Comparison of ENCODE assay signal across 8 cellular contexts in the genomic region with DNA sequence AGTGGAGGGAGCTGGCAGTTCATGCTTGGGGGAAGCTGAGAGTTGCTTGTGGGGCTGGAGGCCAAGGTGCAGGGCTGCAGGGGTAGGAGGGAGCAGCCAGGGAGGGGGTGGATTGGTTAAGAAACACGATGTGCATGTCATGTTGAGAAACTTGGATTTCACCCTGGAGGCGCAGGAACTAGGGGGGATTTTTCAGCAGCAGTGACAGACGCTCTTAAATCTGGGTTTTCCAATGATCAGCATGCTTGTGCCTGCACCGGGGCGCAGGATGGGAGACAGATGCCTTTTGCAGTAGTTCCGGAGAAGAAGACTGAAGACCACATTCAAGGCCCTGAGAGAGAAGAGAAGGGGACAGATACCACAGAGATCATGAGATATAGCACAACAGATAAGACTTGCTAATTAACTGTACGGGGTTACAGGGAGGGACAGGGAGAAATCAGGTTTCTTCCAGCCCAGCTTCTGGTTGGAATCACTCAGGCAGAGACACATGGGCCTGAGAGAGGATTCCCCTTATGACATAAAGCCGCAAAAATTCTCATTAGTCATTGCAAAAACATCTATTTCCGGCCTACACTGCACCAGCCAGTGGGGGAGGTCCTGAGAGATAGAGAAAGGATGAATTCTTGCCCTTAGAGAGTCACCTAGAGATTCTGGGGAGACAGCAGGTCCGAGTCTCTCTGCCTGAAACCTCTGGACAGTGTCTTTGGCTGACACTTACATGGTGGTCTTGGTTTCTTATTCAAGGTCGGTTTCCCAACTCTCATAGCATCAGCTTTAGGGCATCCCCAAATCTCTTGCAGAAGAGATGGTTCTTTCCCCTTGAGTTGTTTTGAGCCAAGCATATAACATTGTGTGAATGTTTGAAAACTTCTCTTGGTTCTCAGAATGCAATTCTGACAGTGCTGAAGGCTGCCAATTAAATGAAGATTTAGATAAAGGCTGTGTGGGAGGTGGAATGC. TPM values are rescaled to one million over a fixed set of nuclear protein-coding genes. Genes with fewer than 3 reads are reported as not detected.
DNase-seq lines count a peak whose midpoint lies in the region; ATAC-seq, FAIRE-seq and TF ChIP-seq lines count a peak whose summit lies in the region.

No MANE protein-coding gene starts in this region.

- H3K27me3 Mint-ChIP-seq in osteocyte (ENCODE audit: unreplicated experiment), result no peaks in the 10 kb centered on the region

- H3K27ac Mint-ChIP-seq in osteocyte (ENCODE audit: unreplicated experiment), result peak overlapping the region; percentile 96

- TF ChIP-seq CTCF in AG04449 (IDR thresholded peaks at IDR 0.05; ENCODE audit: insufficient read depth, low read length, missing control alignments), result no peak
- no peak for TF ChIP-seq CTCF in osteocyte (IDR thresholded peaks at IDR 0.05)

- H3K9me3 Mint-ChIP-seq in osteocyte (ENCODE audit: unreplicated experiment), result no peaks in the 10 kb centered on the region

- peak overlapping the region; percentile 38 for H3K4me3 ChIP-seq in AG04449 (ENCODE audit: low read depth, low read length)

- peak; percentile 80 for ATAC-seq in HG03342 (IDR thresholded peaks at IDR 0.05; ENCODE audit: unreplicated experiment)

- H3K4me1 Mint-ChIP-seq in osteocyte (ENCODE audit: unreplicated experiment), result peaks cover 71% of the 10 kb centered on the region

- H3K36me3 Mint-ChIP-seq in osteocyte (ENCODE audit: unreplicated experiment), result no peaks in the 10 kb centered on the region

- POLR2A ChIA-PET in AG04449 (lab: Yijun Ruan, JAX), result interaction anchor here (0.6 to 1.0 kb wide), 3 partner anchors 14 to 40 kb away, joined by 3 to 4 read pairs (median 3); no protein-coding TSS in a partner anchor

- CTCF ChIA-PET in AG04449 (lab: Yijun Ruan, JAX), result interaction anchor here (0.9 to 8.6 kb wide), 6 partner anchors 13 to 793 kb away, joined by 3 to 145 read pairs (median 4); a partner anchor contains a TSS

- FAIRE-seq in GM19239 (lab: Jason Lieb, UNC), result peak; percentile 95

- H3K4me3 Mint-ChIP-seq in osteocyte (ENCODE audit: unreplicated experiment), result peak overlapping the region; percentile 56

- DNase-seq in AG04449 (ENCODE audit: low read depth, low spot score) (peak; percentile 80), GM19239 (ENCODE audit: insufficient read length, low spot score) (no peak), T-helper 2 cell (peak; percentile 10 to 97 (median 40)), dermis blood vessel endothelial cell (peak; percentile 85), osteocyte (ENCODE audit: extremely low spot score, unreplicated experiment) (no peak), NCI-H526 treated with DMSO at 0.1 percent for 48 hours (lab: John Stamatoyannopoulos, UW) (no peak), NCI-H524 treated with DMSO at 0.1 percent for 48 hours (lab: John Stamatoyannopoulos, UW) (no peak)

RNA-seq across cellular contexts. Expression of a gene that starts 27.1 kb away (rescaled TPM):
- total RNA-seq in dermis blood vessel endothelial cell, result 135 and 210 TPM in 2 replicates
- total RNA-seq in osteocyte, result 27.0 and 30.7 TPM in 2 replicates

Comparison
In these comparisons a context has a peak if more than half of its experiments do, and no peak if none do; other contexts are left out.
1. DNase-seq: peak in AG04449 (single experiment), T-helper 2 cell (5 of 5) and dermis blood vessel endothelial cell (single experiment); none in GM19239 (single experiment), osteocyte (single experiment), NCI-H526 treated with DMSO at 0.1 percent for 48 hours (single experiment) and NCI-H524 treated with DMSO at 0.1 percent for 48 hours (single experiment).